In genomic region chr13:101493541-101493940, GRCh38 we compare ENCODE assay signal across 27 cellular contexts. TPM values are rescaled to one million over a fixed set of nuclear protein-coding genes. Genes with fewer than 3 reads are reported as not detected.
"Had no signal": no experiment of that assay in that cellular context is flagged by ENCODE, and none has a peak within 500 bp of the region (broad histone marks: within the 10 kb centered on the region; RNA-seq: fewer than 3 reads in every experiment).

No MANE protein-coding gene starts in this region.

- H2AFZ ChIP-seq: hepatocyte, neural progenitor cell had no signal

- H3K79me2 ChIP-seq: hepatocyte had no signal

- H3K9me3 ChIP-seq: colonic mucosa, gastroesophageal sphincter, heart left ventricle, mucosa of descending colon, prostate gland, right atrium auricular region, spleen, testis, tibial artery had no signal

- H3K4me2 ChIP-seq: hepatocyte, neural progenitor cell had no signal

- H3K36me3 ChIP-seq: colonic mucosa, gastroesophageal sphincter, heart left ventricle, neural progenitor cell, prostate gland, right atrium auricular region, spleen, tibial artery had no signal

- H3K27ac ChIP-seq: colonic mucosa, epithelial cell of prostate, gastroesophageal sphincter, heart left ventricle, hepatocyte, neural progenitor cell, prostate gland, right atrium auricular region, skin epidermis, spleen, testis had no signal

- DNase-seq: colonic mucosa; effector CD8-positive, alpha-beta T cell; endodermal cell; foreskin fibroblast; heart left ventricle; kidney; mesenchymal stem cell; mucosa of descending colon; naive thymus-derived CD4-positive, alpha-beta T cell; spleen; stimulated activated CD4-positive, alpha-beta T cell treated with anti-CD3 and anti-CD28 coated beads, Interleukin-4, amount 100 ng/mL, for 4 hours; stimulated activated naive CD8-positive, alpha-beta T cell treated with anti-CD3 and anti-CD28 coated beads, Interleukin-15, Interleukin-2, amounts not matched to agents 100 U/mL and 50 U/mL, for 24 hours; substantia nigra; testis; tibial artery had no signal

- H3K4me3 ChIP-seq: colonic mucosa, gastroesophageal sphincter, heart left ventricle, hepatocyte, lung, mucosa of descending colon, neural progenitor cell, prostate gland, right atrium auricular region, skin epidermis, spleen, testis, tibial artery had no signal

- H3K9ac ChIP-seq: neural progenitor cell had no signal

- ATAC-seq: esophagus mucosa; gastroesophageal sphincter; heart left ventricle; left lobe of liver; mucosa of descending colon; naive thymus-derived CD4-positive, alpha-beta T cell; sciatic nerve; stimulated activated memory B cell treated with anti-CD40 and anti-IgM and Interleukin-4, amounts not matched to agents 10 μg/mL and 1 μg/mL and 100 μg/mL, for 72 hours; stimulated activated naive CD8-positive, alpha-beta T cell treated with anti-CD3 and anti-CD28 coated beads, Interleukin-15, Interleukin-2, amounts not matched to agents 100 U/mL and 50 U/mL, for 24 hours had no signal

- H3K27me3 ChIP-seq: colonic mucosa, gastroesophageal sphincter, heart left ventricle, hepatocyte, neural progenitor cell, right atrium auricular region, spleen, testis, tibial artery had no signal

- H3K4me1 ChIP-seq: colonic mucosa, gastroesophageal sphincter, heart left ventricle, prostate gland, right atrium auricular region, spleen, testis had no signal

RNA-seq across cellular contexts. Expression of gene ITGBL1, which starts 41.1 kb away (rescaled TPM):
- total RNA-seq: endodermal cell; naive thymus-derived CD4-positive, alpha-beta T cell had no signal
